In genomic region chr11:123301696-123302400, GRCh38 we compare ENCODE assay signal across 8 cellular contexts.
A peak's percentile ranks its signal among the peaks of the same experiment; 100 is the strongest.
DNase-seq lines count a peak whose midpoint lies in the region; TF ChIP-seq lines count a peak whose summit lies in the region.

No MANE protein-coding gene starts in this region.

- intact Hi-C loops in activated CD4-positive, alpha-beta memory T cell treated with anti-CD3 and anti-CD28 coated beads for 36 hours (cut with micrococcal nuclease), result loop anchor here (1.0 kb wide), 10 partner anchors 36 to 253 kb away; partner anchors contain the start of gene HSPA8

- H3K4me3 ChIP-seq in HEK293 (ENCODE audit: low read depth, low read length) (peak overlapping the region; percentile 10), mesodermal cell (ENCODE audit: extremely low read depth, insufficient read depth, low read length, poor library complexity, severe bottlenecking) (peak overlapping the region; percentile 19)

- H3K9me3 ChIP-seq in HEK293 (ENCODE audit: control insufficient read depth, insufficient read depth, low read depth, low read length) (no peaks in the 10 kb centered on the region), mesodermal cell (ENCODE audit: control insufficient read depth, low read length) (no peaks in the 10 kb centered on the region)

- no peaks in the 10 kb centered on the region for H3K36me3 Mint-ChIP-seq in activated CD4-positive, alpha-beta memory T cell treated with anti-CD3 and anti-CD28 coated beads for 36 hours

- H3K9me3 Mint-ChIP-seq in activated CD4-positive, alpha-beta memory T cell treated with anti-CD3 and anti-CD28 coated beads for 36 hours, result no peaks in the 10 kb centered on the region

- H3K4me3 Mint-ChIP-seq in activated CD4-positive, alpha-beta memory T cell treated with anti-CD3 and anti-CD28 coated beads for 36 hours, result peak overlapping the region; percentile 53

- H3K4me1 Mint-ChIP-seq in activated CD4-positive, alpha-beta memory T cell treated with anti-CD3 and anti-CD28 coated beads for 36 hours (ENCODE audit: low read depth), result peaks cover 41% of the 10 kb centered on the region

- CTCF ChIA-PET in HEK293 (lab: Yijun Ruan, JAX), result interaction anchor here (0.5 to 3.6 kb wide), 24 partner anchors 11 to 773 kb away, joined by 3 to 26 read pairs (median 3); no protein-coding TSS in a partner anchor
- CTCF ChIA-PET in activated CD4-positive, alpha-beta memory T cell treated with anti-CD3 and anti-CD28 coated beads for 36 hours (lab: Charles Lee), result interaction anchor here (0.6 to 7.8 kb wide), 18 partner anchors 34 to 274 kb away, joined by 3 to 70 read pairs (median 4); no protein-coding TSS in a partner anchor

- POLR2A ChIA-PET in HEK293 (lab: Yijun Ruan, JAX), result no interaction called here
- POLR2A ChIA-PET in activated CD4-positive, alpha-beta memory T cell treated with anti-CD3 and anti-CD28 coated beads for 36 hours (lab: Charles Lee), result interaction anchor here (3.1 kb wide), 1 partner anchor 80 kb away, joined by 8 read pairs; no protein-coding TSS in a partner anchor

- TF ChIP-seq CTCF in HEK293 (tag by site-specific recombination; IDR thresholded peaks at IDR 0.05), result peak; percentile 21; the same call in 1 of the 2 replicates

- no peaks in the 10 kb centered on the region for H3K27me3 Mint-ChIP-seq in activated CD4-positive, alpha-beta memory T cell treated with anti-CD3 and anti-CD28 coated beads for 36 hours

- 1% methylated on average over 48 of the region's 56 CpGs for WGBS in mesodermal cell (ENCODE audit: insufficient coverage in 2 of 2), 2 experiments

- peak; percentile 91 for DNase-seq in GM03348 (ENCODE audit: low spot score)
- peak; percentile 51 for DNase-seq in NCI-H1092 treated with DMSO at 0.1 percent for 48 hours (lab: John Stamatoyannopoulos, UW)
- peak; percentile 86 for DNase-seq in activated CD4-positive, alpha-beta memory T cell treated with anti-CD3 and anti-CD28 coated beads for 36 hours
- peak; percentile 13 for DNase-seq in effector CD8-positive, alpha-beta T cell (lab: John Stamatoyannopoulos, UW)
- peak; percentile 10 to 31 for DNase-seq in stimulated activated CD8-positive, alpha-beta memory T cell treated with anti-CD3 and anti-CD28 coated beads, Interleukin-15, amount 100 ng/mL, for 4 hours (ENCODE audit: low read depth in 2 of 2)
- no peak for DNase-seq in occipital lobe (lab: John Stamatoyannopoulos, UW)

- H3K27ac ChIP-seq in HEK293 (ENCODE audit: extremely low read depth, low read depth, low read length) (no peak overlapping the region), mesodermal cell (ENCODE audit: low read depth, low read length, severe bottlenecking) (peak overlapping the region; percentile 43)

- peak overlapping the region; percentile 84 for H3K27ac Mint-ChIP-seq in activated CD4-positive, alpha-beta memory T cell treated with anti-CD3 and anti-CD28 coated beads for 36 hours

- no peaks in the 10 kb centered on the region for H3K4me1 ChIP-seq in HEK293 (ENCODE audit: control insufficient read depth, insufficient read depth, low read length)
- peaks cover 26% of the 10 kb centered on the region for H3K4me1 ChIP-seq in mesodermal cell (ENCODE audit: control insufficient read depth, insufficient read depth, low read length, poor library complexity, severe bottlenecking)

- H3K36me3 ChIP-seq in HEK293 (ENCODE audit: control insufficient read depth in 2 of 2, insufficient read depth in 1 of 2, low read length in 2 of 2), result no peaks in the 10 kb centered on the region
- no peaks in the 10 kb centered on the region for H3K36me3 ChIP-seq in mesodermal cell (ENCODE audit: control insufficient read depth, insufficient read depth, low read length)

TF ChIP-seq in HEK293, 187 proteins besides CTCF, POLR2A, EP300 and RAD21 (continues in another document):
- TF ChIP-seq ZNF157 (tag by site-specific recombination; IDR thresholded peaks at IDR 0.05), result no peak
- TF ChIP-seq GLIS2 (tag by site-specific recombination; IDR thresholded peaks at IDR 0.05), result no peak; the same call in 1 of the 2 replicates
- TF ChIP-seq GLIS1 (tag by site-specific recombination; IDR thresholded peaks at IDR 0.05), result peak; percentile 36; the same call in 1 of the 2 replicates
- no peak for TF ChIP-seq ZNF555 (tag by site-specific recombination; conservative IDR thresholded peaks at IDR 0.05)
- no peak for TF ChIP-seq ZNF404 (tag by site-specific recombination; IDR thresholded peaks at IDR 0.05)
- TF ChIP-seq ZNF660 (tag by site-specific recombination; IDR thresholded peaks at IDR 0.05), result 0 out of 2 replicates have a peak, but pooled peaks have one; percentile 50
- TF ChIP-seq ZNF121 (tag by site-specific recombination; IDR thresholded peaks at IDR 0.05), result no peak
- no peak for TF ChIP-seq ZSCAN16 (tag by site-specific recombination; IDR thresholded peaks at IDR 0.05)
- no peak for TF ChIP-seq PRDM1 (tag by site-specific recombination; IDR thresholded peaks at IDR 0.05)
- TF ChIP-seq ZBTB8A (tag by site-specific recombination; IDR thresholded peaks at IDR 0.05), result 0 out of 2 replicates have a peak, but pooled peaks have one; percentile 25
- no peak for TF ChIP-seq ZNF549 (tag by site-specific recombination; IDR thresholded peaks at IDR 0.05)
- TF ChIP-seq ZSCAN18 (tag by site-specific recombination; IDR thresholded peaks at IDR 0.05), result no peak
- TF ChIP-seq ZFHX2 (tag by site-specific recombination; conservative IDR thresholded peaks at IDR 0.05), result peak; percentile 53; the same call in 1 of the 2 replicates
- TF ChIP-seq SP7 (tag by site-specific recombination; IDR thresholded peaks at IDR 0.05), result no peak
- TF ChIP-seq ZNF175 (tag by site-specific recombination; IDR thresholded peaks at IDR 0.05), result no peak
- TF ChIP-seq PRDM10 (tag by site-specific recombination; IDR thresholded peaks at IDR 0.05), result no peak
- TF ChIP-seq ZNF600 (tag by site-specific recombination; IDR thresholded peaks at IDR 0.05), result 0 out of 2 replicates have a peak, but pooled peaks have one; percentile 18
- no peak for TF ChIP-seq ZBTB48 (tag by site-specific recombination; IDR thresholded peaks at IDR 0.05)
- 0 out of 2 replicates have a peak, but pooled peaks have one; percentile 24 for TF ChIP-seq ZIC2 (tag by site-specific recombination; IDR thresholded peaks at IDR 0.05)
- no peak for TF ChIP-seq ZFP41 (tag by site-specific recombination; IDR thresholded peaks at IDR 0.05; ENCODE audit: borderline replicate concordance)
- 0 out of 2 replicates have a peak, but pooled peaks have one; percentile 73 for TF ChIP-seq PBX3 (CRISPR knock-in tag; IDR thresholded peaks at IDR 0.05)
- TF ChIP-seq ZNF391 (tag by site-specific recombination; IDR thresholded peaks at IDR 0.05; ENCODE audit: borderline replicate concordance, low read depth), result no peak
